8 cellular contexts compared by ENCODE assay signal in genomic region chr4:167119392-167119791, GRCh38.
"Had no signal": no experiment of that assay in that cellular context is flagged by ENCODE, and none has a peak within 500 bp of the region (broad histone marks: within the 10 kb centered on the region; RNA-seq: fewer than 3 reads in every experiment).

No MANE protein-coding gene starts in this region.

- FAIRE-seq: H1, H54, HepG2 had no signal

- H3K9me3 Mint-ChIP-seq: GM23338, H9 had no signal

- H2AFZ ChIP-seq: GM23338 had no signal

- H3K4me1 Mint-ChIP-seq: IgD-negative memory B cell had no signal

- H3K4me3 Mint-ChIP-seq: GM23338, H9, IgD-negative memory B cell had no signal

- H3K4me2 ChIP-seq: GM23338 had no signal

- H3K27me3 Mint-ChIP-seq: IgD-negative memory B cell had no signal

- H3K4me3 ChIP-seq: GM23338 had no signal

- H3K27ac Mint-ChIP-seq: GM23338, H9, IgD-negative memory B cell had no signal

- DNase-seq: H9, HCEC 1CT, KBM-7 had no signal

- H3K36me3 Mint-ChIP-seq: IgD-negative memory B cell had no signal
